Comparison of ENCODE assay signal across 8 cellular contexts in the genomic region with DNA sequence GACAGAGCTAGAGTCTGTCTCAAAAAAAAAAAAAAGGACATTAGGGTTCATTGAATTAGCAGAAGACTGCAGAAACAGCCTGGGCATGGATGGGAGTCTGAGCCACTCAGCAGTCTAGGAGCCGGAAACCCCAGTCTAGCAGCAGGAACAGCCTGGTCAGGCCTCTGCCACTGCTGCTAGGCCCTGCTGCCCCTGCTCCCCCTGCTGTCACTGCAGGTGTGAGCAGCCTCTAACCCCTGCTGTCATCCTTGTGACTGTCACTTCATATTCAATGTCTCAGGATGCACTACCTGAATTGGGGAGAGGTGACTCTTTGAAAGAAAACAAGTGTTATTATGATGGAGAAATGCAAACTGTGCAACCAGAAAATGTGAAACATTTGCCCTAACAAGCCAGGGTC. TPM values are rescaled to one million over a fixed set of nuclear protein-coding genes. Genes with fewer than 3 reads are reported as not detected.
DNase-seq lines count a peak whose midpoint lies in the region; TF ChIP-seq lines count a peak whose summit lies in the region.

No MANE protein-coding gene starts in this region.

- no peak for TF ChIP-seq POLR2A in NB4 (IDR thresholded peaks at IDR 0.05; ENCODE audit: extremely low read depth, insufficient read length)

- DNase-seq in NCI-H2107 treated with DMSO at 0.1 percent for 48 hours (lab: John Stamatoyannopoulos, UW; ENCODE audit: unreplicated experiment) = peak; percentile 5
- no peak for DNase-seq in NCI-H2107 (lab: John Stamatoyannopoulos, UW)
- DNase-seq in NB4 (ENCODE audit: low read depth) = peak; percentile 30
- peak; percentile 41 for DNase-seq in activated naive CD4-positive, alpha-beta T cell treated with anti-CD3 and anti-CD28 coated beads, Interleukin-2, amount 50 U/mL, for 16 hours
- DNase-seq in stimulated activated CD4-positive, alpha-beta T cell treated with anti-CD3 and anti-CD28 coated beads, Interleukin-1b, Interleukin-23, amount 100 ng/mL, for 48 hours = peak; percentile 40
- DNase-seq in midbrain (lab: John Stamatoyannopoulos, UW) = no peak
- no peak for DNase-seq in nucleus accumbens (lab: John Stamatoyannopoulos, UW)
- no peak for DNase-seq in A172 (ENCODE audit: low spot score)

- TF ChIP-seq CTCF in NB4 (IDR thresholded peaks at IDR 0.05; ENCODE audit: low read depth, low read length) = peak; percentile 11

- no peak overlapping the region for H3K4me3 ChIP-seq in NB4 (ENCODE audit: low read depth, low read length)

RNA-seq across cellular contexts. Expression of a gene that starts 7.0 kb away (rescaled TPM):
- 241 and 273 TPM in 2 replicates for total RNA-seq in A172 (2014; rRNA removed; shearing (Covaris generic))

RNA-seq across cellular contexts. Expression of a gene that starts 45.2 kb away (rescaled TPM):
- total RNA-seq in A172 (2014; rRNA removed; shearing (Covaris generic)) = 18.4 and 24.4 TPM in 2 replicates

RNA-seq across cellular contexts. Expression of a gene that starts 56.9 kb away (rescaled TPM):
- 0.10 and 0.28 TPM in 2 replicates for total RNA-seq in A172 (2014; rRNA removed; shearing (Covaris generic))

RNA-seq across cellular contexts. Expression of a gene that starts 58.1 kb away (rescaled TPM):
- total RNA-seq in A172 (2014; rRNA removed; shearing (Covaris generic)) = 0.31 TPM in 1 of 2 replicates, not detected in the other

Comparison
In these comparisons a context has a peak if more than half of its experiments do, and no peak if none do; other contexts are left out.
1. DNase-seq: peak in NCI-H2107 treated with DMSO at 0.1 percent for 48 hours (single experiment), NB4 (single experiment), activated naive CD4-positive, alpha-beta T cell treated with anti-CD3 and anti-CD28 coated beads, Interleukin-2, amount 50 U/mL, for 16 hours (single experiment) and stimulated activated CD4-positive, alpha-beta T cell treated with anti-CD3 and anti-CD28 coated beads, Interleukin-1b, Interleukin-23, amount 100 ng/mL, for 48 hours (single experiment); none in NCI-H2107 (single experiment), midbrain (single experiment), nucleus accumbens (0 of 56) and A172 (single experiment).